ENCODE assay signal across 27 cellular contexts in the genomic region with DNA sequence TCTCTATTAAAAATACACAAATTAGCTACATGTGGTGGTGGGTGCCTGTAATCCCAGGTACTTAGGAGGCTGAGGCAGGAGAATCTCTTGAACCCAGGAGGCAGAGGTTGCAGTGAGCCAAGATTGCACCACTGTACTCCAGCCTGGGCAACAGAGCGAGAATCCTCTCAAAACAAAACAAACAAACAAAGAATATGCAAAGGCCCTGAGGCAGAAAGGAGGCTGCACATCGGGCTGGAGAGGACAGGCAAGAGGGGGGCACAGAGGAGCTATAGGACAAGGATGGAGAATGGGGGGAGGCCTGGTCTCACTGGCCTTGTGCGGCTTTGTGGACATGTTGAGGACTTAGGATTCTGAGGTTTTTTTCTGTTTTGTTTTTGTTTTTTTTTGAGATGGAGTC.
"Had no signal": no experiment of that assay in that cellular context is flagged by ENCODE, and none has a peak within 500 bp of the region (broad histone marks: within the 10 kb centered on the region; RNA-seq: fewer than 3 reads in every experiment).

No MANE protein-coding gene starts in this region.

- H3K36me3 ChIP-seq: stomach, thoracic aorta, thyroid gland, tibial artery, transverse colon, upper lobe of left lung, upper lobe of right lung, uterus, vagina had no signal

- ATAC-seq: stimulated activated memory B cell treated with anti-CD40 and anti-IgM and Interleukin-4, amounts not matched to agents 10 μg/mL and 1 μg/mL and 100 μg/mL, for 72 hours; stimulated activated naive B cell treated with anti-CD40 and anti-IgM and Interleukin-4, amounts not matched to agents 10 μg/mL and 1 μg/mL and 100 μg/mL, for 72 hours; stimulated activated naive CD8-positive, alpha-beta T cell treated with anti-CD3 and anti-CD28 coated beads, Interleukin-15, amount 100 ng/mL, for 72 hours; stimulated activated naive CD8-positive, alpha-beta T cell treated with anti-CD3 and anti-CD28 coated beads, Interleukin-15, Interleukin-2, amounts not matched to agents 100 U/mL and 50 U/mL, for 24 hours; upper lobe of right lung had no signal

- H3K9me3 ChIP-seq: stomach, suprapubic skin, testis, thoracic aorta, thyroid gland, tibial artery, tibial nerve, transverse colon, upper lobe of left lung, upper lobe of right lung, uterus, vagina had no signal

- H3K4me1 Mint-ChIP-seq: stimulated activated memory B cell treated with anti-CD40 and anti-IgM and Interleukin-4, amounts not matched to agents 10 μg/mL and 1 μg/mL and 100 μg/mL, for 72 hours; stimulated activated naive CD8-positive, alpha-beta T cell treated with anti-CD3 and anti-CD28 coated beads, Interleukin-15, amount 100 ng/mL, for 72 hours had no signal

- H3K27me3 ChIP-seq: stomach, suprapubic skin, testis, thyroid gland, tibial artery, tibial nerve, transverse colon, upper lobe of left lung, upper lobe of right lung, uterus, vagina had no signal

- H3K4me3 Mint-ChIP-seq: stimulated activated memory B cell treated with anti-CD40 and anti-IgM and Interleukin-4, amounts not matched to agents 10 μg/mL and 1 μg/mL and 100 μg/mL, for 72 hours; stimulated activated naive B cell treated with anti-CD40 and anti-IgM and Interleukin-4, amounts not matched to agents 10 μg/mL and 1 μg/mL and 100 μg/mL, for 72 hours; stimulated activated naive CD8-positive, alpha-beta T cell treated with anti-CD3 and anti-CD28 coated beads, Interleukin-15, amount 100 ng/mL, for 72 hours; stimulated activated naive CD8-positive, alpha-beta T cell treated with anti-CD3 and anti-CD28 coated beads, Interleukin-15, Interleukin-2, amounts not matched to agents 100 ng/mL and 50 ng/mL, for 24 hours; type B pancreatic cell had no signal

- H3K9me3 Mint-ChIP-seq: stimulated activated memory B cell treated with anti-CD40 and anti-IgM and Interleukin-4, amounts not matched to agents 10 μg/mL and 1 μg/mL and 100 μg/mL, for 72 hours; stimulated activated naive B cell treated with anti-CD40 and anti-IgM and Interleukin-4, amounts not matched to agents 10 μg/mL and 1 μg/mL and 100 μg/mL, for 72 hours; stimulated activated naive CD8-positive, alpha-beta T cell treated with anti-CD3 and anti-CD28 coated beads, Interleukin-15, amount 100 ng/mL, for 72 hours; stimulated activated naive CD8-positive, alpha-beta T cell treated with anti-CD3 and anti-CD28 coated beads, Interleukin-15, Interleukin-2, amounts not matched to agents 100 ng/mL and 50 ng/mL, for 24 hours; type B pancreatic cell had no signal

- H3K4me1 ChIP-seq: suprapubic skin, testis, thyroid gland, tibial artery, tibial nerve, transverse colon, uterus, vagina had no signal

- H3K4me3 ChIP-seq: stomach, suprapubic skin, testis, thoracic aorta, thyroid gland, tibial artery, tibial nerve, transverse colon, upper lobe of left lung, upper lobe of right lung, uterus, vagina had no signal

- H3K27ac Mint-ChIP-seq: stimulated activated memory B cell treated with anti-CD40 and anti-IgM and Interleukin-4, amounts not matched to agents 10 μg/mL and 1 μg/mL and 100 μg/mL, for 72 hours; stimulated activated naive B cell treated with anti-CD40 and anti-IgM and Interleukin-4, amounts not matched to agents 10 μg/mL and 1 μg/mL and 100 μg/mL, for 72 hours; stimulated activated naive CD8-positive, alpha-beta T cell treated with anti-CD3 and anti-CD28 coated beads, Interleukin-15, Interleukin-2, amounts not matched to agents 100 ng/mL and 50 ng/mL, for 24 hours; type B pancreatic cell had no signal

- DNase-seq: stimulated activated CD4-positive, alpha-beta T cell treated with anti-CD3 and anti-CD28 coated beads, Interleukin-2, amount 100 ng/mL, for 48 hours; stimulated activated CD4-positive, alpha-beta T cell treated with anti-CD3 and anti-CD28 coated beads, Interleukin-4, amount 100 ng/mL, for 1 hour; stimulated activated CD4-positive, alpha-beta T cell treated with anti-CD3 and anti-CD28 coated beads, Interleukin-4, amount 100 ng/mL, for 24 hours; stimulated activated CD4-positive, alpha-beta T cell treated with anti-CD3 and anti-CD28 coated beads, Interleukin-4, amount 100 ng/mL, for 4 hours; stimulated activated CD8-positive, alpha-beta memory T cell treated with anti-CD3 and anti-CD28 coated beads, Interleukin-4, amount 100 ng/mL, for 48 hours; stimulated activated naive B cell treated with anti-CD40 and anti-IgM and Interleukin-4, amounts not matched to agents 10 μg/mL and 1 μg/mL and 100 μg/mL, for 72 hours; stimulated activated naive CD4-positive, alpha-beta T cell; stimulated activated naive CD4-positive, alpha-beta T cell treated with Interleukin-2 at 50 U/mL for 16 hours; stimulated activated naive CD8-positive, alpha-beta T cell treated with anti-CD3 and anti-CD28 coated beads, Interleukin-15, amount 100 ng/mL, for 72 hours; stimulated activated naive CD8-positive, alpha-beta T cell treated with anti-CD3 and anti-CD28 coated beads, Interleukin-15, Interleukin-2, amounts not matched to agents 100 U/mL and 50 U/mL, for 24 hours; stomach; substantia nigra; testis; thyroid gland; tibial artery; transverse colon; trophoblast cell; upper lobe of left lung; upper lobe of right lung; uterus had no signal

- H3K27ac ChIP-seq: stomach, suprapubic skin, testis, thoracic aorta, thyroid gland, tibial artery, tibial nerve, transverse colon, upper lobe of left lung, upper lobe of right lung, uterus, vagina had no signal
